ENCODE assay signal across 8 cellular contexts in the genomic region with DNA sequence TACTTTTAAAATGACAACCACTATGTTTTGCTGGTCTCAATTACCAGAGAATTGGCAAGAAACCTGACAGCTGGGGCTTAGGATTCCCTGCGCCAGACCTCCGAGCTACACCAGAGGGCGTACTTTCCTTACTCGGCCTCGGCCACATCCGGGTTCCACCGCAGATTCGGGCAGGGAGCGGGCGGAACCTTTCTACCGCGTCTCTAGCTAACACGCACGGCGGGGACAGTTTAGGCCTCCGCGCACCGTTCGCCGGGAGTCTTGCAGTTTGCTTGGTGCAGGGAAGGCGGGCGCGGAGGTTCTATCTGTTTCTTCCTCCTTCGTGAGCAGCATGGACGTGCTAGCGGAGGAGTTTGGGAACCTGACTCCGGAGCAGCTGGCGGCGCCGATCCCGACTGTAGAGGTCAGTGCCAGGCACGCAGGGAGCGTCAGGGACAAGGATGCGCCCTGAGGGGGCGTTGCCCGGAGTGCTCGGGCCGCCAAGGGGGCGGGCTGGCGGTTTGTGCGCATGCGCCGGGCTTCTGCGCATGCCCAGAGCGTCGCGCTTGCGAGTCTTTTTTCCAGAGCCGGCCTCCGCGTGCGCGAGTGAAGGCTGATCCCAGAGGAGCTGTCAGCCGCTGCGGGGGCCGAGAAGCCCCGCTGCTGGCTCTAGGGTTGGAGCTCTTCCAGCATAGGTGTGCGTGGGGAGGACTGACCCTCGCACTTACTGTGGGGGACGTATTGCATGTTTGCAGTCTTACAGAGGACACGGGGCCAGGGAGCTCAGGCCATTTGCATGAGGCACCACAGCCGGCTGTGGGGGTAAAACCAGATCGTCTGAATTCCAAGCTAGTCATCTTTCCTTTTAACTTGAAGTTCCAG. TPM values are rescaled to one million over a fixed set of nuclear protein-coding genes. Genes with fewer than 3 reads are reported as not detected.
DNase-seq lines count a peak whose midpoint lies in the region; TF ChIP-seq lines count a peak whose summit lies in the region.

Gene POLR3B, plus strand, starts transcription at position 200 of the 861 bp plus-strand sequence. Its CDS starts 132 bp downstream, at position 332.

- H3K4me1 Mint-ChIP-seq in nephron = peaks cover 14% of the 10 kb centered on the region
- H3K4me1 Mint-ChIP-seq in stimulated activated naive CD8-positive, alpha-beta T cell treated with anti-CD3 and anti-CD28 coated beads, Interleukin-15, Interleukin-2, amounts not matched to agents 100 ng/mL and 50 ng/mL, for 24 hours (ENCODE audit: low read depth) = peaks cover 17% of the 10 kb centered on the region

- TF ChIP-seq CTCF in LNCaP clone FGC (IDR thresholded peaks at IDR 0.05; ENCODE audit: control insufficient read depth, extremely low read depth, insufficient read depth) (peak; percentile 84), RWPE1 (conservative IDR thresholded peaks at IDR 0.05; ENCODE audit: low read depth) (peak; percentile 88), fibroblast of pulmonary artery (IDR thresholded peaks at IDR 0.05; ENCODE audit: low read length, missing control alignments) (peak; percentile 96), nephron (IDR thresholded peaks at IDR 0.05; ENCODE audit: unreplicated experiment in 3 of 3) (peak; percentile 89 to 95 (median 94))

- no peaks in the 10 kb centered on the region for H3K27me3 Mint-ChIP-seq in nephron (ENCODE audit: low read depth)
- H3K27me3 Mint-ChIP-seq in stimulated activated naive CD8-positive, alpha-beta T cell treated with anti-CD3 and anti-CD28 coated beads, Interleukin-15, Interleukin-2, amounts not matched to agents 100 ng/mL and 50 ng/mL, for 24 hours = no peaks in the 10 kb centered on the region

- H3K27ac ChIP-seq in RWPE1 = peak within 1 kb of the TSS; percentile 94

- peak within 1 kb of the TSS; percentile 92 to 98 (median 96) for H3K27ac Mint-ChIP-seq in nephron
- peak within 1 kb of the TSS; percentile 95 for H3K27ac Mint-ChIP-seq in stimulated activated naive CD8-positive, alpha-beta T cell treated with anti-CD3 and anti-CD28 coated beads, Interleukin-15, Interleukin-2, amounts not matched to agents 100 ng/mL and 50 ng/mL, for 24 hours

- H3K4me3 ChIP-seq in LNCaP clone FGC (ENCODE audit: low read depth, low read length) (peak within 1 kb of the TSS; percentile 70), fibroblast of pulmonary artery (replicated peaks; ENCODE audit: low read depth, low read length) (peak within 1 kb of the TSS; percentile 84)

- POLR2A ChIA-PET in RWPE1 (lab: Yijun Ruan, JAX; ENCODE audit: low non-redundant PET) = interaction anchor here (0.8 to 1.0 kb wide), 2 partner anchors 16 to 56 kb away, joined by 3 to 4 read pairs; no protein-coding TSS in a partner anchor

- CTCF ChIA-PET in RWPE1 (lab: Yijun Ruan, JAX) = interaction anchor here (0.5 to 1.8 kb wide), 15 partner anchors 12 to 746 kb away, joined by 3 to 10 read pairs (median 4); no protein-coding TSS in a partner anchor

- H3K4me3 Mint-ChIP-seq in nephron = peak within 1 kb of the TSS; percentile 85 to 93 (median 93)
- H3K4me3 Mint-ChIP-seq in stimulated activated naive CD8-positive, alpha-beta T cell treated with anti-CD3 and anti-CD28 coated beads, Interleukin-15, Interleukin-2, amounts not matched to agents 100 ng/mL and 50 ng/mL, for 24 hours = peak within 1 kb of the TSS; percentile 97

- H3K9me3 Mint-ChIP-seq in nephron = no peaks in the 10 kb centered on the region
- no peaks in the 10 kb centered on the region for H3K9me3 Mint-ChIP-seq in stimulated activated naive CD8-positive, alpha-beta T cell treated with anti-CD3 and anti-CD28 coated beads, Interleukin-15, Interleukin-2, amounts not matched to agents 100 ng/mL and 50 ng/mL, for 24 hours

- DNase-seq in ELR (ENCODE audit: low read depth) = peak; percentile 97
- DNase-seq in H4 (ENCODE audit: low spot score) = peak; percentile 94
- DNase-seq in LNCaP clone FGC (ENCODE audit: low read depth) = peak; percentile 87
- peak; percentile 94 for DNase-seq in RWPE1 (ENCODE audit: low spot score)
- peak; percentile 94 for DNase-seq in activated effector memory CD4-positive, alpha-beta T cell treated with Interleukin-2 at 50 U/mL for 16 hours
- DNase-seq in fibroblast of pulmonary artery (ENCODE audit: low read depth) = peak; percentile 98

- H3K36me3 Mint-ChIP-seq in nephron (ENCODE audit: low read depth) = no peaks in the 10 kb centered on the region
- H3K36me3 Mint-ChIP-seq in stimulated activated naive CD8-positive, alpha-beta T cell treated with anti-CD3 and anti-CD28 coated beads, Interleukin-15, Interleukin-2, amounts not matched to agents 100 ng/mL and 50 ng/mL, for 24 hours (ENCODE audit: low read depth) = peaks cover 7% of the 10 kb centered on the region

RNA-seq across cellular contexts. Expression of gene POLR3B, which starts in this region (rescaled TPM):
- total RNA-seq in H4 (2014; rRNA removed; shearing (Covaris generic)) = 7.9 and 11.0 TPM in 2 replicates

Comparison
In these comparisons a context has a peak if more than half of its experiments do, and no peak if none do; other contexts are left out.
1. Peak in every context shown above with its lines: DNase-seq, H3K4me3 ChIP-seq and H3K27ac ChIP-seq.